In the genomic region with DNA sequence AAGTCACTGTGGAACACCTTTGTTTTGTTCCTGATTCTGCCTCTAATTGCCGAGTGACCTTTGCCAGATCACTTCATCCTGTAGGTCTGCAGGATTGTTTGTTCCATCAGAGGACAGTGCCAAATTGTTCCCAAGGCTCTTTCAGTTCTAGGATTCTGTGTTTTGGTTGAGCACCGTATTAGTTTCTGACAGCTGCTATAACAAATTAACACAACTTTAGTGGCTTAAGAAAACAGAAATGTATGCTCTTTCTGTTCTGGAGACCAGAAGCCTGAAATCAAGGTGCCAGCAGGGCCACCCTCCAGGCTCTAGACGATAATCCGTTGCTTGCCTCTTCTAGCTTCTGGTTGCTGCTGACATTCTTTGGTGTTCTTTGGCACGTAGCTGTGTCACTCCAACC, we compare ENCODE assay signal across 14 cellular contexts. TPM values are rescaled to one million over a fixed set of nuclear protein-coding genes. Genes with fewer than 3 reads are reported as not detected.
DNase-seq lines count a peak whose midpoint lies in the region; ATAC-seq and TF ChIP-seq lines count a peak whose summit lies in the region.
"Had no signal": no experiment of that assay in that cellular context is flagged by ENCODE, and none has a peak within 500 bp of the region (broad histone marks: within the 10 kb centered on the region; RNA-seq: fewer than 3 reads in every experiment).

No MANE protein-coding gene starts in this region.

- H3K4me2 ChIP-seq in BLaER1 (peak overlapping the region; percentile 80), OCI-LY3 (ENCODE audit: low read length) (peak overlapping the region; percentile 12)

- H4K20me1 ChIP-seq in BLaER1 (no peaks in the 10 kb centered on the region), OCI-LY3 (ENCODE audit: insufficient read depth, low read length) (no peaks in the 10 kb centered on the region)

- intact Hi-C loops in CD4-positive, alpha-beta memory T cell (cut with micrococcal nuclease) = no loop called here

- TF ChIP-seq CTCF in OCI-LY3 (IDR thresholded peaks at IDR 0.05; ENCODE audit: low read depth, low read length) = no peak
- TF ChIP-seq CTCF in liver (IDR thresholded peaks at IDR 0.05; ENCODE audit: low read depth, low read length, missing input control) = no peak

- 0 out of 2 replicates have a peak overlapping the region, but pooled peaks have one; percentile 57 for H3K27ac ChIP-seq in BLaER1
- H3K27ac ChIP-seq in OCI-LY3 (ENCODE audit: low read length) = no peak overlapping the region
- peak overlapping the region; percentile 23 to 28 for H3K27ac ChIP-seq in liver (ENCODE audit: low read depth in 1 of 2, low read length in 2 of 2)
- no peak overlapping the region for H3K27ac ChIP-seq in CD4-positive, alpha-beta memory T cell (ENCODE audit: low read depth, low read length)

- H3K9me3 ChIP-seq in BLaER1 (no peaks in the 10 kb centered on the region; the same call in 1 of the 2 replicates), OCI-LY3 (ENCODE audit: insufficient read depth, low read length) (peaks cover 9% of the 10 kb centered on the region), liver (ENCODE audit: control insufficient read depth in 4 of 4, low read length in 3 of 4) (peaks cover 0 to 2% (median 0%) of the 10 kb centered on the region in 4 donors)
- H3K9me3 ChIP-seq in CD4-positive, alpha-beta memory T cell (ENCODE audit: control insufficient read depth in 1 of 2, low read length in 2 of 2) = no peaks in the 10 kb centered on the region
- H3K9me3 ChIP-seq: HAP-1 had no signal

- TF ChIP-seq RAD21 in liver (IDR thresholded peaks at IDR 0.05) = no peak

- WGBS in liver = 70% methylated on average over 5 of the region's 5 CpGs

- H3K79me2 ChIP-seq in OCI-LY3 (ENCODE audit: low read length) = no peaks in the 10 kb centered on the region

- peaks cover 8 to 11% of the 10 kb centered on the region in 2 donors for H3K27me3 Mint-ChIP-seq in CD4-positive, alpha-beta memory T cell

- no peaks in the 10 kb centered on the region for H3K36me3 Mint-ChIP-seq in CD4-positive, alpha-beta memory T cell

- no peak for DNase-seq in CD4-positive, alpha-beta memory T cell
- no peak for DNase-seq in NOMO-1 treated with dmso at 0.1 percent for 144 hours (lab: John Stamatoyannopoulos, UW; ENCODE audit: unreplicated experiment)
- DNase-seq: 8988T; AML-193; CD4-positive, alpha-beta T cell; DMS79 had no signal

- H3K27me3 ChIP-seq in BLaER1 (no peaks in the 10 kb centered on the region), OCI-LY3 (ENCODE audit: low read depth, low read length) (peaks cover 9% of the 10 kb centered on the region; the same call in 1 of the 2 replicates), liver (ENCODE audit: control insufficient read depth in 4 of 4, insufficient read depth in 4 of 4, low read length in 3 of 4) (no peaks in the 10 kb centered on the region)
- no peaks in the 10 kb centered on the region for H3K27me3 ChIP-seq in CD4-positive, alpha-beta memory T cell (ENCODE audit: insufficient read depth, low read length)

- H3K4me3 Mint-ChIP-seq in CD4-positive, alpha-beta memory T cell = no peak overlapping the region
- H3K4me3 Mint-ChIP-seq: CD4-positive, alpha-beta T cell had no signal

- H3K4me1 ChIP-seq in BLaER1 (peaks cover 49% of the 10 kb centered on the region), OCI-LY3 (ENCODE audit: low read length) (peaks cover 69% of the 10 kb centered on the region), liver (ENCODE audit: control insufficient read depth in 4 of 4, insufficient read depth in 4 of 4, low read length in 3 of 4) (peaks cover 18 to 83% (median 64%) of the 10 kb centered on the region in 4 donors)
- H3K4me1 ChIP-seq in CD4-positive, alpha-beta memory T cell (ENCODE audit: insufficient read depth, low read length) = no peaks in the 10 kb centered on the region
- H3K4me1 ChIP-seq: HAP-1 had no signal

- H3K4me3 ChIP-seq in BLaER1 (no peak overlapping the region), OCI-LY3 (ENCODE audit: low read length) (no peak overlapping the region), liver (ENCODE audit: low read depth in 1 of 3, low read length in 3 of 3) (no peak overlapping the region)
- H3K4me3 ChIP-seq in CD4-positive, alpha-beta memory T cell (ENCODE audit: low read length in 2 of 2) = no peak overlapping the region
- H3K4me3 ChIP-seq: HAP-1 had no signal

- POLR2A ChIA-PET in CD4-positive, alpha-beta memory T cell (lab: Charles Lee; ENCODE audit: partially characterized antibody) = no interaction called here

- peaks cover 0 to 4% (median 0%) of the 10 kb centered on the region in 4 donors for H3K4me1 Mint-ChIP-seq in CD4-positive, alpha-beta memory T cell

- H3K36me3 ChIP-seq in BLaER1 (no peaks in the 10 kb centered on the region), OCI-LY3 (replicated peaks; ENCODE audit: low read depth, low read length) (peaks cover 9% of the 10 kb centered on the region), liver (ENCODE audit: control insufficient read depth in 4 of 4, insufficient read depth in 3 of 4, low read depth in 1 of 4, low read length in 3 of 4) (no peaks in the 10 kb centered on the region)
- H3K36me3 ChIP-seq in CD4-positive, alpha-beta memory T cell (ENCODE audit: insufficient read depth, low read length) = no peaks in the 10 kb centered on the region
- H3K36me3 ChIP-seq: HAP-1 had no signal

- H3K9me3 Mint-ChIP-seq in CD4-positive, alpha-beta memory T cell = peaks cover 0 to 4% (median 0%) of the 10 kb centered on the region in 8 donors
- H3K9me3 Mint-ChIP-seq: CD4-positive, alpha-beta T cell had no signal

- no peak for ATAC-seq in GM19351 (IDR thresholded peaks at IDR 0.05; ENCODE audit: unreplicated experiment)

- H3K9ac ChIP-seq in BLaER1 (no peak overlapping the region; the same call in 1 of the 2 replicates), OCI-LY3 (ENCODE audit: low read length) (no peak overlapping the region), liver (ENCODE audit: low read depth in 1 of 2, low read length in 2 of 2) (no peak overlapping the region)

- H3K27ac Mint-ChIP-seq in CD4-positive, alpha-beta memory T cell = no peak overlapping the region
- H3K27ac Mint-ChIP-seq: CD4-positive, alpha-beta T cell had no signal

- CTCF ChIA-PET in CD4-positive, alpha-beta memory T cell (lab: Charles Lee; ENCODE audit: partially characterized antibody) = interaction anchor here (0.9 to 9.4 kb wide), 3 partner anchors 15 to 32 kb away, joined by 3 to 62 read pairs (median 7); no protein-coding TSS in a partner anchor

- H2AFZ ChIP-seq in OCI-LY3 (ENCODE audit: low read depth, low read length) = no peak overlapping the region

TF ChIP-seq in liver, 16 proteins besides CTCF, POLR2A, EP300 and RAD21:
- TF ChIP-seq YY1 (IDR thresholded peaks at IDR 0.05) (no peak), JUND (IDR thresholded peaks at IDR 0.05) (no peak), NR2F2 (IDR thresholded peaks at IDR 0.05) (no peak), FOXA1 (IDR thresholded peaks at IDR 0.05) (no peak), MAX (IDR thresholded peaks at IDR 0.05) (no peak), EGR1 (IDR thresholded peaks at IDR 0.05; ENCODE audit: low read depth in 2 of 2) (no peak), HNF4A (conservative IDR thresholded peaks at IDR 0.05) (no peak), GABPA (IDR thresholded peaks at IDR 0.05 in 1 of 2, conservative IDR thresholded peaks at IDR 0.05 in 1 of 2) (no peak), REST (IDR thresholded peaks at IDR 0.05) (no peak), SP1 (IDR thresholded peaks at IDR 0.05) (no peak), FOXA2 (IDR thresholded peaks at IDR 0.05) (no peak), HNF4G (IDR thresholded peaks at IDR 0.05) (no peak)
- TF ChIP-seq, protein P1, sequence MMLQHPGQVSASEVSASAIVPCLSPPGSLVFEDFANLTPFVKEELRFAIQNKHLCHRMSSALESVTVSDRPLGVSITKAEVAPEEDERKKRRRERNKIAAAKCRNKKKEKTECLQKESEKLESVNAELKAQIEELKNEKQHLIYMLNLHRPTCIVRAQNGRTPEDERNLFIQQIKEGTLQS (IDR thresholded peaks at IDR 0.05) = no peak

RNA-seq across cellular contexts. Expression of gene PIGR, which starts 3.4 kb away (rescaled TPM):
- total RNA-seq in liver = 10 to 100 TPM in 1 of 2 donors, under 1 TPM in 1; 0.09 to 43.3 TPM
- polyA plus RNA-seq in liver = 10 to 100 TPM; 12.0 to 16.1 TPM
- not detected for total RNA-seq in CD4-positive, alpha-beta memory T cell
- not detected for polyA plus RNA-seq in CD4-positive, alpha-beta memory T cell
- total RNA-seq: CD4-positive, alpha-beta T cell; G401; H1 had no signal
- polyA plus RNA-seq: H1 had no signal

RNA-seq across cellular contexts. Expression of gene FCAMR, which starts 20.6 kb away (rescaled TPM):
- total RNA-seq in liver = under 1 TPM; 0.14 to 0.59 TPM
- polyA plus RNA-seq in liver = under 1 TPM; 0.23 to 0.54 TPM
- total RNA-seq in CD4-positive, alpha-beta memory T cell = not detected
- polyA plus RNA-seq in CD4-positive, alpha-beta memory T cell = not detected
- total RNA-seq: CD4-positive, alpha-beta T cell; G401; H1; HT1080 had no signal
- polyA plus RNA-seq: H1 had no signal

RNA-seq across cellular contexts. Expression of gene FCMR, which starts 27.9 kb away (rescaled TPM):
- total RNA-seq in liver = 1 to 10 TPM in 1 of 2 donors, under 1 TPM in 1; 0.70 to 1.3 TPM
- polyA plus RNA-seq in liver = 1 to 10 TPM; 2.2 to 3.6 TPM
- 100 to 1,000 TPM; 554 to 588 TPM for total RNA-seq in CD4-positive, alpha-beta memory T cell
- 100 to 1,000 TPM; 493 to 558 TPM for polyA plus RNA-seq in CD4-positive, alpha-beta memory T cell
- total RNA-seq: G401, H1, HT1080 had no signal

RNA-seq across cellular contexts. Expression of gene IL24, which starts 52.4 kb away (rescaled TPM):
- not detected for total RNA-seq in liver
- under 1 TPM in 1 of 2 donors, not detected in 1; 0.13 TPM for polyA plus RNA-seq in liver
- total RNA-seq in CD4-positive, alpha-beta memory T cell = not detected
- polyA plus RNA-seq in CD4-positive, alpha-beta memory T cell = 10 to 100 TPM; 20.3 to 29.6 TPM
- total RNA-seq: CD4-positive, alpha-beta T cell; G401; H1 had no signal
- polyA plus RNA-seq: H1 had no signal

Comparison
In these comparisons a context has a peak if more than half of its experiments do, and no peak if none do; other contexts are left out.
1. H3K27ac ChIP-seq: peak in BLaER1 (single experiment) and liver (2 of 2); none in OCI-LY3 (single experiment) and CD4-positive, alpha-beta memory T cell (single experiment).
2. RNA of gene FCMR, which starts 27.9 kb away (total RNA-seq): 554 to 588 TPM in CD4-positive, alpha-beta memory T cell; 0.70 to 1.3 TPM in liver; every median in the first group is over 100 times any median in the second.